Comparison of ENCODE assay signal across 1 cellular context in the genomic region with DNA sequence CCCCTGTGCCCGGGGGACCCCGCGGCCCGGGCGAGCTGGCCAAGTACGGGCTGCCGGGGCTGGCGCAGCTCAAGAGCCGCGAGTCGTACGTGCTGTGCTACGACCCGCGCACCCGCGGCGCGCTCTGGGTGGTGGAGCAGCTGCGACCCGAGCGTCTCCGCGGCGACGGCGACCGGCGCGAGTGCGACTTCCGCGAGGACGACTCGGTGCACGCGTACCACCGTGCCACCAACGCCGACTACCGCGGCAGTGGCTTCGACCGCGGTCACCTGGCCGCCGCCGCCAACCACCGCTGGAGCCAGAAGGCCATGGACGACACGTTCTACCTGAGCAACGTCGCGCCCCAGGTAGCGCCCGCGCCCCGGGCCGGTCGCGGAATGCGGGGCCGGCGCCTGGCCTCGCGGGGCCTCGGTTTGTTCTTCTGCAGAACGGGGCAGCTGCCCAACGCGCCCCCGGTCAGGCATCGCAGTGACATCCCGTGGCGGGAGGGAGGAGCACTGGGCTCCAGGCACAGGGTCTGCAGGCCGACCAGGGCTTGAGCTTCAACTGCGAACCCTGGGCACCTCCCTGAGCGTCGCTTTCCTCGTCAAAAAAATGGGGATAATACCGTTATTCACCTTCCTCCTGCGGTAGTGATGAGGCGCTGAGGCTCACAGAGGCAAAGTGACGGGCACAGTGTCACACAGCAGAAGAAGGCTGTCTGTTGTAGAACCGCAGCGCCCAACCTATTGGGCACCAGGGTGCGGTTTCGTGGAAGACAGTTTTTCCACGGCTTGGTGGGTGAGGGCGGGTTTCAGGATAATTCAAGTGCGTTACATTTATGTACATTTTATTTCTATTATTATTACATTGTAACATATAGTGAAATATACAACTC.
TF ChIP-seq lines count a peak whose summit lies in the region.

No MANE protein-coding gene starts in this region.

TF ChIP-seq in K562, 482 proteins besides CTCF, POLR2A, EP300 and RAD21 (continued from another document and continues in another):
- TF ChIP-seq, protein P1, sequence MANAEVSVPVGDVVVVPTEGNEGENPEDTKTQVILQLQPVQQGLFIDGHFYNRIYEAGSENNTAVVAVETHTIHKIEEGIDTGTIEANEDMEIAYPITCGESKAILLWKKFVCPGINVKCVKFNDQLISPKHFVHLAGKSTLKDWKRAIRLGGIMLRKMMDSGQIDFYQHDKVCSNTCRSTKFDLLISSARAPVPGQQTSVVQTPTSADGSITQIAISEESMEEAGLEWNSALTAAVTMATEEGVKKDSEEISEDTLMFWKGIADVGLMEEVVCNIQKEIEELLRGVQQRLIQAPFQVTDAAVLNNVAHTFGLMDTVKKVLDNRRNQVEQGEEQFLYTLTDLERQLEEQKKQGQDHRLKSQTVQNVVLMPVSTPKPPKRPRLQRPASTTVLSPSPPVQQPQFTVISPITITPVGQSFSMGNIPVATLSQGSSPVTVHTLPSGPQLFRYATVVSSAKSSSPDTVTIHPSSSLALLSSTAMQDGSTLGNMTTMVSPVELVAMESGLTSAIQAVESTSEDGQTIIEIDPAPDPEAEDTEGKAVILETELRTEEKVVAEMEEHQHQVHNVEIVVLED (CRISPR knock-in tag; IDR thresholded peaks at IDR 0.05) = no peak
- TF ChIP-seq TAF15 (IDR thresholded peaks at IDR 0.05; ENCODE audit: low read depth, low read length) = no peak
- no peak for TF ChIP-seq LEF1 (IDR thresholded peaks at IDR 0.05)
- TF ChIP-seq ZNF316 (IDR thresholded peaks at IDR 0.05) = no peak
- no peak for TF ChIP-seq RFX5 (IDR thresholded peaks at IDR 0.05; ENCODE audit: low read depth, low read length)
- TF ChIP-seq CBFB (CRISPR knock-in tag; IDR thresholded peaks at IDR 0.05) = no peak
- TF ChIP-seq DPF2 (IDR thresholded peaks at IDR 0.05) = no peak
- TF ChIP-seq, protein P2, sequence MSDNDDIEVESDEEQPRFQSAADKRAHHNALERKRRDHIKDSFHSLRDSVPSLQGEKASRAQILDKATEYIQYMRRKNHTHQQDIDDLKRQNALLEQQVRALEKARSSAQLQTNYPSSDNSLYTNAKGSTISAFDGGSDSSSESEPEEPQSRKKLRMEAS (CRISPR knock-in tag; IDR thresholded peaks at IDR 0.05) = peak; percentile 53
- TF ChIP-seq, protein P3, sequence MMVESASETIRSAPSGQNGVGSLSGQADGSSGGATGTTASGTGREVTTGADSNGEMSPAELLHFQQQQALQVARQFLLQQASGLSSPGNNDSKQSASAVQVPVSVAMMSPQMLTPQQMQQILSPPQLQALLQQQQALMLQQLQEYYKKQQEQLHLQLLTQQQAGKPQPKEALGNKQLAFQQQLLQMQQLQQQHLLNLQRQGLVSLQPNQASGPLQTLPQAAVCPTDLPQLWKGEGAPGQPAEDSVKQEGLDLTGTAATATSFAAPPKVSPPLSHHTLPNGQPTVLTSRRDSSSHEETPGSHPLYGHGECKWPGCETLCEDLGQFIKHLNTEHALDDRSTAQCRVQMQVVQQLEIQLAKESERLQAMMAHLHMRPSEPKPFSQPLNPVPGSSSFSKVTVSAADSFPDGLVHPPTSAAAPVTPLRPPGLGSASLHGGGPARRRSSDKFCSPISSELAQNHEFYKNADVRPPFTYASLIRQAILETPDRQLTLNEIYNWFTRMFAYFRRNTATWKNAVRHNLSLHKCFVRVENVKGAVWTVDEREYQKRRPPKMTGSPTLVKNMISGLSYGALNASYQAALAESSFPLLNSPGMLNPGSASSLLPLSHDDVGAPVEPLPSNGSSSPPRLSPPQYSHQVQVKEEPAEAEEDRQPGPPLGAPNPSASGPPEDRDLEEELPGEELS (CRISPR knock-in tag; IDR thresholded peaks at IDR 0.05; ENCODE audit: borderline replicate concordance) = 0 out of 2 replicates have a peak, but pooled peaks have one; percentile 67
- no peak for TF ChIP-seq ZNF311 (CRISPR knock-in tag; IDR thresholded peaks at IDR 0.05)
- TF ChIP-seq SETDB1 (IDR thresholded peaks at IDR 0.05; ENCODE audit: low read length) = no peak
- peak; percentile 9; the same call in 1 of the 2 replicates for TF ChIP-seq EP400 (IDR thresholded peaks at IDR 0.05)
- no peak for TF ChIP-seq TBL1XR1 (IDR thresholded peaks at IDR 0.05; ENCODE audit: low read length in 2 of 2)
- TF ChIP-seq GABPB1 (CRISPR knock-in tag; IDR thresholded peaks at IDR 0.05) = peak; percentile 53; the same call in 1 of the 2 replicates
- TF ChIP-seq WHSC1 (IDR thresholded peaks at IDR 0.05; ENCODE audit: low read length) = no peak
- TF ChIP-seq CHD1 (IDR thresholded peaks at IDR 0.05; ENCODE audit: low read length) = peak; percentile 30
- TF ChIP-seq CXXC5 (CRISPR knock-in tag; IDR thresholded peaks at IDR 0.05) = no peak
- TF ChIP-seq, protein P4, sequence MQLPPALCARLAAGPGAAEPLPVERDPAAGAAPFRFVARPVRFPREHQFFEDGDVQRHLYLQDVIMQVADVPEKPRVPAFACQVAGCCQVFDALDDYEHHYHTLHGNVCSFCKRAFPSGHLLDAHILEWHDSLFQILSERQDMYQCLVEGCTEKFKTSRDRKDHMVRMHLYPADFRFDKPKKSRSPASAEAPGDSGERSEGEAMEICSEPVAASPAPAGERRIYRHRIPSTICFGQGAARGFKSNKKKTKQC (CRISPR knock-in tag; IDR thresholded peaks at IDR 0.05) = peak; percentile 71; the same call in 1 of the 2 replicates
- TF ChIP-seq SMC3 (conservative IDR thresholded peaks at IDR 0.05; ENCODE audit: insufficient read depth, low read depth, low read length) = 0 out of 2 replicates have a peak, but pooled peaks have one; percentile 12
- peak; percentile 48; the same call in 1 of the 2 replicates for TF ChIP-seq CEBPG (CRISPR knock-in tag; IDR thresholded peaks at IDR 0.05)
- TF ChIP-seq CEBPG (tag; conservative IDR thresholded peaks at IDR 0.05 in 1 of 2, IDR thresholded peaks at IDR 0.05 in 1 of 2) = no peak
- TF ChIP-seq EHMT2 (IDR thresholded peaks at IDR 0.05) = no peak
- 0 out of 4 replicates have a peak, but pooled peaks of 1 of the 2 experiments have one; percentile 32 for TF ChIP-seq MAZ (CRISPR knock-in tag; conservative IDR thresholded peaks at IDR 0.05 in 1 of 2, IDR thresholded peaks at IDR 0.05 in 1 of 2)
- no peak for TF ChIP-seq SNIP1 (IDR thresholded peaks at IDR 0.05; ENCODE audit: low read depth)
- no peak for TF ChIP-seq STAT5A (IDR thresholded peaks at IDR 0.05; ENCODE audit: borderline replicate concordance, low read length)
- no peak for TF ChIP-seq NR3C1 (CRISPR knock-in tag; IDR thresholded peaks at IDR 0.05)
- no peak for TF ChIP-seq NBN (IDR thresholded peaks at IDR 0.05; ENCODE audit: low read depth)
- TF ChIP-seq SP1 (CRISPR knock-in tag; IDR thresholded peaks at IDR 0.05) = peak; percentile 44; the same call in 1 of the 2 replicates
- no peak for TF ChIP-seq EWSR1 (IDR thresholded peaks at IDR 0.05; ENCODE audit: borderline replicate concordance, low read depth, partially characterized antibody)
- TF ChIP-seq, protein P5, sequence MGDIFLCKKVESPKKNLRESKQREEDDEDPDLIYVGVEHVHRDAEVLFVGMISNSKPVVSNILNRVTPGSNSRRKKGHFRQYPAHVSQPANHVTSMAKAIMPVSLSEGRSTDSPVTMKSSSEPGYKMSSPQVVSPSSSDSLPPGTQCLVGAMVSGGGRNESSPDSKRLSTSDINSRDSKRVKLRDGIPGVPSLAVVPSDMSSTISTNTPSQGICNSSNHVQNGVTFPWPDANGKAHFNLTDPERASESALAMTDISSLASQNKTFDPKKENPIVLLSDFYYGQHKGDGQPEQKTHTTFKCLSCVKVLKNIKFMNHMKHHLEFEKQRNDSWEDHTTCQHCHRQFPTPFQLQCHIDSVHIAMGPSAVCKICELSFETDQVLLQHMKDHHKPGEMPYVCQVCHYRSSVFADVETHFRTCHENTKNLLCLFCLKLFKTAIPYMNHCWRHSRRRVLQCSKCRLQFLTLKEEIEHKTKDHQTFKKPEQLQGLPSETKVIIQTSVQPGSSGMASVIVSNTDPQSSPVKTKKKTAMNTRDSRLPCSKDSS (IDR thresholded peaks at IDR 0.05; ENCODE audit: low read depth, partially characterized antibody) = no peak
- no peak for TF ChIP-seq C11orf30 (IDR thresholded peaks at IDR 0.05; ENCODE audit: low read depth)
- TF ChIP-seq, protein P6, sequence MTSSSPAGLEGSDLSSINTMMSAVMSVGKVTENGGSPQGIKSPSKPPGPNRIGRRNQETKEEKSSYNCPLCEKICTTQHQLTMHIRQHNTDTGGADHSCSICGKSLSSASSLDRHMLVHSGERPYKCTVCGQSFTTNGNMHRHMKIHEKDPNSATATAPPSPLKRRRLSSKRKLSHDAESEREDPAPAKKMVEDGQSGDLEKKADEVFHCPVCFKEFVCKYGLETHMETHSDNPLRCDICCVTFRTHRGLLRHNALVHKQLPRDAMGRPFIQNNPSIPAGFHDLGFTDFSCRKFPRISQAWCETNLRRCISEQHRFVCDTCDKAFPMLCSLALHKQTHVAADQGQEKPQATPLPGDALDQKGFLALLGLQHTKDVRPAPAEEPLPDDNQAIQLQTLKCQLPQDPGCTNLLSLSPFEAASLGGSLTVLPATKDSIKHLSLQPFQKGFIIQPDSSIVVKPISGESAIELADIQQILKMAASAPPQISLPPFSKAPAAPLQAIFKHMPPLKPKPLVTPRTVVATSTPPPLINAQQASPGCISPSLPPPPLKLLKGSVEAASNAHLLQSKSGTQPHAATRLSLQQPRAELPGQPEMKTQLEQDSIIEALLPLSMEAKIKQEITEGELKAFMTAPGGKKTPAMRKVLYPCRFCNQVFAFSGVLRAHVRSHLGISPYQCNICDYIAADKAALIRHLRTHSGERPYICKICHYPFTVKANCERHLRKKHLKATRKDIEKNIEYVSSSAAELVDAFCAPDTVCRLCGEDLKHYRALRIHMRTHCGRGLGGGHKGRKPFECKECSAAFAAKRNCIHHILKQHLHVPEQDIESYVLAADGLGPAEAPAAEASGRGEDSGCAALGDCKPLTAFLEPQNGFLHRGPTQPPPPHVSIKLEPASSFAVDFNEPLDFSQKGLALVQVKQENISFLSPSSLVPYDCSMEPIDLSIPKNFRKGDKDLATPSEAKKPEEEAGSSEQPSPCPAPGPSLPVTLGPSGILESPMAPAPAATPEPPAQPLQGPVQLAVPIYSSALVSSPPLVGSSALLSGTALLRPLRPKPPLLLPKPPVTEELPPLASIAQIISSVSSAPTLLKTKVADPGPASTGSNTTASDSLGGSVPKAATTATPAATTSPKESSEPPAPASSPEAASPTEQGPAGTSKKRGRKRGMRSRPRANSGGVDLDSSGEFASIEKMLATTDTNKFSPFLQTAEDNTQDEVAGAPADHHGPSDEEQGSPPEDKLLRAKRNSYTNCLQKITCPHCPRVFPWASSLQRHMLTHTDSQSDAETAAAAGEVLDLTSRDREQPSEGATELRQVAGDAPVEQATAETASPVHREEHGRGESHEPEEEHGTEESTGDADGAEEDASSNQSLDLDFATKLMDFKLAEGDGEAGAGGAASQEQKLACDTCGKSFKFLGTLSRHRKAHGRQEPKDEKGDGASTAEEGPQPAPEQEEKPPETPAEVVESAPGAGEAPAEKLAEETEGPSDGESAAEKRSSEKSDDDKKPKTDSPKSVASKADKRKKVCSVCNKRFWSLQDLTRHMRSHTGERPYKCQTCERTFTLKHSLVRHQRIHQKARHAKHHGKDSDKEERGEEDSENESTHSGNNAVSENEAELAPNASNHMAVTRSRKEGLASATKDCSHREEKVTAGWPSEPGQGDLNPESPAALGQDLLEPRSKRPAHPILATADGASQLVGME (CRISPR knock-in tag; IDR thresholded peaks at IDR 0.05) = peak; percentile 13; the same call in 1 of the 2 replicates
- no peak for TF ChIP-seq ZSCAN29 (IDR thresholded peaks at IDR 0.05)
- no peak for TF ChIP-seq KDM5B (IDR thresholded peaks at IDR 0.05; ENCODE audit: insufficient replicate concordance, low read depth, low read length)
- TF ChIP-seq SRSF9 (IDR thresholded peaks at IDR 0.05; ENCODE audit: borderline replicate concordance, low read depth, low read length) = no peak
- peak; percentile 11 for TF ChIP-seq ZNF146 (CRISPR knock-in tag; IDR thresholded peaks at IDR 0.05; ENCODE audit: unreplicated experiment)
- no peak for TF ChIP-seq ADNP (tag; IDR thresholded peaks at IDR 0.05)
- TF ChIP-seq FUS (optimal IDR thresholded peaks at IDR 0.05; ENCODE audit: low read depth, low read length) = peak; percentile 23
- peak; percentile 13; the same call in 1 of the 2 replicates for TF ChIP-seq BCOR (IDR thresholded peaks at IDR 0.05)
- TF ChIP-seq, protein P7, sequence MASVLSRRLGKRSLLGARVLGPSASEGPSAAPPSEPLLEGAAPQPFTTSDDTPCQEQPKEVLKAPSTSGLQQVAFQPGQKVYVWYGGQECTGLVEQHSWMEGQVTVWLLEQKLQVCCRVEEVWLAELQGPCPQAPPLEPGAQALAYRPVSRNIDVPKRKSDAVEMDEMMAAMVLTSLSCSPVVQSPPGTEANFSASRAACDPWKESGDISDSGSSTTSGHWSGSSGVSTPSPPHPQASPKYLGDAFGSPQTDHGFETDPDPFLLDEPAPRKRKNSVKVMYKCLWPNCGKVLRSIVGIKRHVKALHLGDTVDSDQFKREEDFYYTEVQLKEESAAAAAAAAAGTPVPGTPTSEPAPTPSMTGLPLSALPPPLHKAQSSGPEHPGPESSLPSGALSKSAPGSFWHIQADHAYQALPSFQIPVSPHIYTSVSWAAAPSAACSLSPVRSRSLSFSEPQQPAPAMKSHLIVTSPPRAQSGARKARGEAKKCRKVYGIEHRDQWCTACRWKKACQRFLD (CRISPR knock-in tag; IDR thresholded peaks at IDR 0.05) = no peak; the same call in 1 of the 2 replicates
- peak; percentile 86 for TF ChIP-seq SAP30 (IDR thresholded peaks at IDR 0.05; ENCODE audit: borderline replicate concordance, insufficient read depth, low read depth, low read length, poor library complexity, severe bottlenecking)
- peak; percentile 1 for TF ChIP-seq TAF1 (IDR thresholded peaks at IDR 0.05; ENCODE audit: control insufficient read depth, extremely low read depth, insufficient read depth, low read length, severe bottlenecking)
- TF ChIP-seq ZNF133 (CRISPR knock-in tag; IDR thresholded peaks at IDR 0.05) = no peak
- peak; percentile 43; the same call in 1 of the 2 replicates for TF ChIP-seq ZNF143 (CRISPR knock-in tag; IDR thresholded peaks at IDR 0.05)
- TF ChIP-seq HDAC8 (tag; IDR thresholded peaks at IDR 0.05) = no peak
- no peak; a peak in 1 of 4 replicates for TF ChIP-seq NONO (IDR thresholded peaks at IDR 0.05; ENCODE audit: low read depth in 2 of 2, low read length in 1 of 2)
- TF ChIP-seq, protein P8, sequence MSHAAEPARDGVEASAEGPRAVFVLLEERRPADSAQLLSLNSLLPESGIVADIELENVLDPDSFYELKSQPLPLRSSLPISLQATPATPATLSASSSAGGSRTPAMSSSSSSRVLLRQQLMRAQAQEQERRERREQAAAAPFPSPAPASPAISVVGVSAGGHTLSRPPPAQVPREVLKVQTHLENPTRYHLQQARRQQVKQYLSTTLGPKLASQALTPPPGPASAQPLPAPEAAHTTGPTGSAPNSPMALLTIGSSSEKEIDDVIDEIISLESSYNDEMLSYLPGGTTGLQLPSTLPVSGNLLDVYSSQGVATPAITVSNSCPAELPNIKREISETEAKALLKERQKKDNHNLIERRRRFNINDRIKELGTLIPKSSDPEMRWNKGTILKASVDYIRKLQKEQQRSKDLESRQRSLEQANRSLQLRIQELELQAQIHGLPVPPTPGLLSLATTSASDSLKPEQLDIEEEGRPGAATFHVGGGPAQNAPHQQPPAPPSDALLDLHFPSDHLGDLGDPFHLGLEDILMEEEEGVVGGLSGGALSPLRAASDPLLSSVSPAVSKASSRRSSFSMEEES (CRISPR knock-in tag; IDR thresholded peaks at IDR 0.05) = no peak
